ENCODE assay signal across 1 cellular context in genomic region chr14:40452674-40453073, GRCh38.
TF ChIP-seq lines count a peak whose summit lies in the region.

No MANE protein-coding gene starts in this region.

TF ChIP-seq in HepG2, 621 proteins besides CTCF, POLR2A, EP300 and RAD21 (continued from another document):
- no peak for TF ChIP-seq AFF4 (CRISPR knock-in tag; IDR thresholded peaks at IDR 0.05)
- no peak for TF ChIP-seq NR2F6 (IDR thresholded peaks at IDR 0.05)
- no peak for TF ChIP-seq NR2F6 (CRISPR knock-in tag; IDR thresholded peaks at IDR 0.05)
- no peak for TF ChIP-seq MLXIP (CRISPR knock-in tag; IDR thresholded peaks at IDR 0.05; ENCODE audit: borderline replicate concordance)
- no peak for TF ChIP-seq ZNF513 (CRISPR knock-in tag; conservative IDR thresholded peaks at IDR 0.05)
- peak; percentile 85 to 92 for TF ChIP-seq MAFK (conservative IDR thresholded peaks at IDR 0.05 in 1 of 2, IDR thresholded peaks at IDR 0.05 in 1 of 2; ENCODE audit: low read length in 2 of 2)
- TF ChIP-seq SIX4 (CRISPR knock-in tag; IDR thresholded peaks at IDR 0.05): no peak
- no peak for TF ChIP-seq HIC2 (CRISPR knock-in tag; IDR thresholded peaks at IDR 0.05; ENCODE audit: low read depth)
- TF ChIP-seq GMEB2 (CRISPR knock-in tag; IDR thresholded peaks at IDR 0.05; ENCODE audit: low read depth): no peak
